In genomic region chr10:81920213-81920829, GRCh38 we compare ENCODE assay signal across 9 cellular contexts. TPM values are rescaled to one million over a fixed set of nuclear protein-coding genes. Genes with fewer than 3 reads are reported as not detected.
A peak's percentile ranks its signal among the peaks of the same experiment; 100 is the strongest.
DNase-seq lines count a peak whose midpoint lies in the region; ATAC-seq and TF ChIP-seq lines count a peak whose summit lies in the region.
"Had no signal": no experiment of that assay in that cellular context is flagged by ENCODE, and none has a peak within 500 bp of the region (broad histone marks: within the 10 kb centered on the region; RNA-seq: fewer than 3 reads in every experiment).

No MANE protein-coding gene starts in this region.

- DNase-seq in GM10248 (ENCODE audit: extremely low spot score), result peak; percentile 21
- DNase-seq in PC-3, result no peak
- DNase-seq in iPS-NIHi7 (ENCODE audit: extremely low spot score), result peak; percentile 56
- no peak for DNase-seq in vagina (ENCODE audit: extremely low spot score in 2 of 2)
- DNase-seq in effector memory CD8-positive, alpha-beta T cell, result no peak
- no peak for DNase-seq in NCI-H1930 (lab: John Stamatoyannopoulos, UW)
- DNase-seq: stimulated activated CD4-positive, alpha-beta T cell treated with anti-CD3 and anti-CD28 coated beads, Interleukin-4, amount 100 ng/mL, for 1 hour had no signal

- H3K9ac ChIP-seq in PC-3 (ENCODE audit: low read length), result no peak overlapping the region

- POLR2A ChIA-PET in GM10248 (lab: Yijun Ruan, JAX), result no interaction called here
- POLR2A ChIA-PET in PC-3 (lab: Charles Lee; ENCODE audit: unreplicated experiment), result no interaction called here

- peak; percentile 75 for ATAC-seq in GM21786 (IDR thresholded peaks at IDR 0.05; ENCODE audit: unreplicated experiment)
- no peak for ATAC-seq in PC-3
- ATAC-seq in effector memory CD8-positive, alpha-beta T cell (replicated peaks), result no peak

- H3K9me3 ChIP-seq in PC-3 (ENCODE audit: low read length), result no peaks in the 10 kb centered on the region
- H3K9me3 ChIP-seq in vagina, result no peaks in the 10 kb centered on the region

- H3K9me2 ChIP-seq in PC-3 (replicated peaks; ENCODE audit: low read length), result no peaks in the 10 kb centered on the region

- intact Hi-C loops in PC-3 (cut with micrococcal nuclease) (no loop called here), vagina (cut with DNase I) (no loop called here)

- no peaks in the 10 kb centered on the region for H3K27me3 ChIP-seq in PC-3 (ENCODE audit: low read length)
- H3K27me3 ChIP-seq in vagina, result no peaks in the 10 kb centered on the region

- TF ChIP-seq CTCF in GM10248 (IDR thresholded peaks at IDR 0.05; ENCODE audit: control extremely low read depth, extremely low read depth, low read depth, missing control alignments) (peak; percentile 51), PC-3 (conservative IDR thresholded peaks at IDR 0.05; ENCODE audit: low read depth, low read length) (peak; percentile 40; the same call in 1 of the 2 replicates), vagina (IDR thresholded peaks at IDR 0.05) (no peak)

- H3K4me1 ChIP-seq in PC-3 (ENCODE audit: insufficient read depth, low read length), result no peaks in the 10 kb centered on the region
- no peaks in the 10 kb centered on the region for H3K4me1 ChIP-seq in vagina

- peaks cover 2 to 7% of the 10 kb centered on the region in 2 donors for H3K9me3 Mint-ChIP-seq in effector memory CD8-positive, alpha-beta T cell

- CTCF ChIA-PET in GM10248 (lab: Yijun Ruan, JAX), result interaction anchor here (1.0 kb wide), 1 partner anchor 24 kb away, joined by 3 read pairs; no protein-coding TSS in a partner anchor
- CTCF ChIA-PET in PC-3 (lab: Charles Lee), result no interaction called here

- no peaks in the 10 kb centered on the region for H3K79me2 ChIP-seq in PC-3 (ENCODE audit: low read length)

- no peak overlapping the region for H3K27ac ChIP-seq in PC-3 (ENCODE audit: low read length)
- H3K27ac ChIP-seq in vagina, result no peak overlapping the region

- H2AFZ ChIP-seq in PC-3 (ENCODE audit: low read length), result no peak overlapping the region

- H3K4me3 Mint-ChIP-seq in effector memory CD8-positive, alpha-beta T cell, result no peak overlapping the region

- no peak overlapping the region for H3K4me2 ChIP-seq in PC-3 (ENCODE audit: low read length)

- H3K27me3 Mint-ChIP-seq in effector memory CD8-positive, alpha-beta T cell, result no peaks in the 10 kb centered on the region

- H3K36me3 ChIP-seq in PC-3 (ENCODE audit: low read depth, low read length) (no peaks in the 10 kb centered on the region), vagina (no peaks in the 10 kb centered on the region)

- H3K4me3 ChIP-seq in PC-3 (ENCODE audit: low read length) (no peak overlapping the region), vagina (no peak overlapping the region)

- H3K27ac Mint-ChIP-seq in effector memory CD8-positive, alpha-beta T cell, result no peak overlapping the region

- no peaks in the 10 kb centered on the region for H3K36me3 Mint-ChIP-seq in effector memory CD8-positive, alpha-beta T cell (ENCODE audit: insufficient read depth)

- BruUV-seq in PC-3 (replicated peaks; lab: Mats Ljungman, UMichigan), result no TSS peak

- TF ChIP-seq POLR2A in vagina (IDR thresholded peaks at IDR 0.05), result no peak

- no peaks in the 10 kb centered on the region for H3K4me1 Mint-ChIP-seq in effector memory CD8-positive, alpha-beta T cell (ENCODE audit: low read depth in 2 of 2)

- no peaks in the 10 kb centered on the region for H3F3A ChIP-seq in PC-3 (ENCODE audit: low read length, unreplicated experiment)

- no peaks in the 10 kb centered on the region for H4K20me1 ChIP-seq in PC-3 (ENCODE audit: low read length)

RNA-seq across cellular contexts. Expression of gene NRG3, which starts 45.3 kb away (rescaled TPM):
- total RNA-seq in PC-3 (2014; rRNA removed) (not detected in 2 replicates), vagina (not detected)
- total RNA-seq: mononuclear cell had no signal

Comparison
In these comparisons a context has a peak if more than half of its experiments do, and no peak if none do; other contexts are left out.
1. DNase-seq: peak in GM10248 (single experiment) and iPS-NIHi7 (single experiment); none in PC-3 (single experiment), vagina (0 of 2), effector memory CD8-positive, alpha-beta T cell (0 of 3) and NCI-H1930 (0 of 2).
2. CTCF ChIP-seq: peak in GM10248 (single experiment) and PC-3 (single experiment); none in vagina (0 of 3).